20 cellular contexts compared by ENCODE assay signal in genomic region chr9:93107151-93107824, GRCh38. TPM values are rescaled to one million over a fixed set of nuclear protein-coding genes. Genes with fewer than 3 reads are reported as not detected.
A peak's percentile ranks its signal among the peaks of the same experiment; 100 is the strongest.
DNase-seq lines count a peak whose midpoint lies in the region; ATAC-seq, FAIRE-seq and TF ChIP-seq lines count a peak whose summit lies in the region.
"Had no signal": no experiment of that assay in that cellular context is flagged by ENCODE, and none has a peak within 500 bp of the region (broad histone marks: within the 10 kb centered on the region; RNA-seq: fewer than 3 reads in every experiment).

No MANE protein-coding gene starts in this region.

- H3K4me3 ChIP-seq in Peyer's patch (no peak overlapping the region), endodermal cell (ENCODE audit: low read length) (no peak overlapping the region), pancreas (no peak overlapping the region), BE2C (ENCODE audit: low read depth, low read length) (no peak overlapping the region)
- H3K4me3 ChIP-seq: SJCRH30 had no signal

- H3K36me3 ChIP-seq in Peyer's patch (peaks cover 0 to 36% (median 0%) of the 10 kb centered on the region in 3 donors), endodermal cell (ENCODE audit: control insufficient read depth, insufficient read depth, low read length) (no peaks in the 10 kb centered on the region), pancreas (no peaks in the 10 kb centered on the region), BE2C (no peaks in the 10 kb centered on the region; the same call in 1 of the 2 replicates)

- H3K9ac ChIP-seq in endodermal cell (ENCODE audit: extremely low read depth, low read length, poor library complexity, severe bottlenecking): no peak overlapping the region

- peaks cover 39% of the 10 kb centered on the region for H3K36me3 Mint-ChIP-seq in T-helper 2 cell treated with Interferon-gamma antibody and Interleukin-4, amounts not matched to agents 5 μg/mL and 100 μg/mL, for 36 hours (ENCODE audit: low read depth)
- H3K36me3 Mint-ChIP-seq in endodermal cell (ENCODE audit: low read depth): peaks cover 6% of the 10 kb centered on the region

- intact Hi-C loops in pancreas (cut with DNase I): no loop called here

- TF ChIP-seq CTCF in Peyer's patch (IDR thresholded peaks at IDR 0.05): no peak
- no peak for TF ChIP-seq CTCF in endodermal cell (conservative IDR thresholded peaks at IDR 0.05)
- no peak for TF ChIP-seq CTCF in pancreas (IDR thresholded peaks at IDR 0.05)
- no peak for TF ChIP-seq CTCF in BE2C (IDR thresholded peaks at IDR 0.05; ENCODE audit: low read depth, low read length)

- DNase-seq in T-helper 2 cell treated with Interferon-gamma antibody and Interleukin-4, amounts not matched to agents 5 μg/mL and 100 μg/mL, for 36 hours (ENCODE audit: low spot score): no peak
- DNase-seq in T-helper 2 cell (no peak), Peyer's patch (peak in 2 of 3 donors; percentile 30 to 34), endodermal cell (peak; percentile 45), pancreas (peak in 4 of 6 donors; percentile 8 to 44 (median 24)), DMS79 treated with DMSO at 0.1 percent for 48 hours (lab: John Stamatoyannopoulos, UW) (no peak), BE2C (no peak), SHP77 treated with DMSO at 0.1 percent for 48 hours (lab: John Stamatoyannopoulos, UW) (no peak)
- DNase-seq: 8988T, immature natural killer cell, mesendoderm, NCI-H1417 treated with DMSO at 0.1 percent for 48 hours, NCI-H2227 treated with DMSO at 0.1 percent for 48 hours, nucleus accumbens, SJCRH30, small intestine, trophoblast cell had no signal

- H3K9me3 ChIP-seq in Peyer's patch (peaks cover 0 to 3% (median 0%) of the 10 kb centered on the region in 4 donors), endodermal cell (ENCODE audit: control insufficient read depth, low read length) (no peaks in the 10 kb centered on the region), pancreas (no peaks in the 10 kb centered on the region), BE2C (no peaks in the 10 kb centered on the region)
- H3K9me3 ChIP-seq: SJCRH30 had no signal

- H3K4me1 Mint-ChIP-seq in T-helper 2 cell treated with Interferon-gamma antibody and Interleukin-4, amounts not matched to agents 5 μg/mL and 100 μg/mL, for 36 hours (ENCODE audit: low read depth): peaks cover 61% of the 10 kb centered on the region
- no peaks in the 10 kb centered on the region for H3K4me1 Mint-ChIP-seq in endodermal cell

- no peak overlapping the region for H3K4me3 Mint-ChIP-seq in T-helper 2 cell treated with Interferon-gamma antibody and Interleukin-4, amounts not matched to agents 5 μg/mL and 100 μg/mL, for 36 hours
- no peak overlapping the region for H3K4me3 Mint-ChIP-seq in endodermal cell
- H3K4me3 Mint-ChIP-seq: immature natural killer cell had no signal

- H3K9me3 Mint-ChIP-seq in T-helper 2 cell treated with Interferon-gamma antibody and Interleukin-4, amounts not matched to agents 5 μg/mL and 100 μg/mL, for 36 hours: peaks cover 17% of the 10 kb centered on the region
- peaks cover 6% of the 10 kb centered on the region for H3K9me3 Mint-ChIP-seq in endodermal cell

- peak overlapping the region; percentile 72 for H3K27ac Mint-ChIP-seq in T-helper 2 cell treated with Interferon-gamma antibody and Interleukin-4, amounts not matched to agents 5 μg/mL and 100 μg/mL, for 36 hours
- no peak overlapping the region for H3K27ac Mint-ChIP-seq in endodermal cell

- H3K27me3 ChIP-seq in Peyer's patch (no peaks in the 10 kb centered on the region), endodermal cell (ENCODE audit: control insufficient read depth, insufficient read depth, low read length, poor library complexity, severe bottlenecking) (no peaks in the 10 kb centered on the region), pancreas (no peaks in the 10 kb centered on the region), BE2C (no peaks in the 10 kb centered on the region)
- H3K27me3 ChIP-seq: SJCRH30 had no signal

- TF ChIP-seq POLR2A in Peyer's patch (IDR thresholded peaks at IDR 0.05): no peak

- no peaks in the 10 kb centered on the region for H3K4me1 ChIP-seq in Peyer's patch
- H3K4me1 ChIP-seq in endodermal cell (ENCODE audit: control insufficient read depth, insufficient read depth, low read length): no peaks in the 10 kb centered on the region
- peaks cover 0 to 3% (median 0%) of the 10 kb centered on the region in 3 donors for H3K4me1 ChIP-seq in pancreas
- no peaks in the 10 kb centered on the region for H3K4me1 ChIP-seq in BE2C
- H3K4me1 ChIP-seq: SJCRH30 had no signal

- H3K27me3 Mint-ChIP-seq in T-helper 2 cell treated with Interferon-gamma antibody and Interleukin-4, amounts not matched to agents 5 μg/mL and 100 μg/mL, for 36 hours (ENCODE audit: low read depth): no peaks in the 10 kb centered on the region
- H3K27me3 Mint-ChIP-seq in endodermal cell (ENCODE audit: insufficient read depth): no peaks in the 10 kb centered on the region
- H3K27me3 Mint-ChIP-seq: activated CD4-positive, alpha-beta T cell treated with anti-CD3 and anti-CD28 coated beads, Interleukin-2, amount 10 ng/mL, durations not matched to agents 24 days and 14 days had no signal

- FAIRE-seq in pancreas (lab: Jason Lieb, UNC): no peak
- FAIRE-seq: small intestine had no signal

- 91 to 92% methylated on average over 9 to 14 of the region's 14 CpGs for WGBS in endodermal cell (ENCODE audit: insufficient coverage in 1 of 2, insufficient read length in 1 of 2), 2 experiments
- WGBS in pancreas, 2 donors: 85 to 90% methylated on average over 14 of the region's 14 CpGs

- no peak for ATAC-seq in pancreas

- H3K27ac ChIP-seq in Peyer's patch (no peak overlapping the region), endodermal cell (ENCODE audit: low read depth, low read length) (no peak overlapping the region), pancreas (no peak overlapping the region)
- H3K27ac ChIP-seq: SJCRH30 had no signal

RNA-seq across cellular contexts. Expression of gene CARD19, which starts 11.3 kb away (rescaled TPM):
- total RNA-seq in Peyer's patch (10 to 100 TPM; 34.7 to 74.4 (median 58.9) TPM), endodermal cell (10 to 100 TPM; 16.4 to 21.9 TPM), pancreas (10 to 100 TPM in 1 of 6 donors, 1 to 10 TPM in 5; 4.3 to 11.0 (median 7.0) TPM)
- polyA plus RNA-seq in endodermal cell (2013, experiment 1 of 2): 32.1 TPM
- polyA plus RNA-seq in endodermal cell (2013, experiment 2 of 2): 29.8 TPM
- polyA plus RNA-seq in pancreas: 10 to 100 TPM; 15.7 to 20.4 TPM
- polyA plus RNA-seq in BE2C (2012; ENCODE audit: insufficient read depth, insufficient read length, low read depth): 90.7 TPM

RNA-seq across cellular contexts. Expression of gene NINJ1, which starts 26.8 kb away (rescaled TPM):
- 10 to 100 TPM; 47.0 to 56.8 (median 54.5) TPM for total RNA-seq in Peyer's patch
- total RNA-seq in endodermal cell: 10 to 100 TPM; 24.2 to 32.0 TPM
- polyA plus RNA-seq in endodermal cell (2013, experiment 1 of 2): 29.8 TPM
- 28.4 TPM for polyA plus RNA-seq in endodermal cell (2013, experiment 2 of 2)
- total RNA-seq in pancreas: 10 to 100 TPM; 15.6 to 33.2 (median 19.3) TPM
- 10 to 100 TPM; 26.2 to 28.1 TPM for polyA plus RNA-seq in pancreas
- 104 TPM for polyA plus RNA-seq in BE2C (2012; ENCODE audit: insufficient read depth, insufficient read length, low read depth)

RNA-seq across cellular contexts. Expression of gene SUSD3, which starts 48.8 kb away (rescaled TPM):
- total RNA-seq in Peyer's patch (10 to 100 TPM in 1 of 4 donors, 1 to 10 TPM in 3; 5.5 to 21.5 (median 7.9) TPM), endodermal cell (1 to 10 TPM; 5.1 to 5.9 TPM), pancreas (1 to 10 TPM in 2 of 6 donors, under 1 TPM in 4; 0.16 to 2.8 (median 0.80) TPM)
- polyA plus RNA-seq in endodermal cell (2013, experiment 1 of 2): 3.1 TPM
- polyA plus RNA-seq in endodermal cell (2013, experiment 2 of 2): 2.7 TPM
- 1 to 10 TPM in 1 of 2 donors, under 1 TPM in 1; 0.27 to 1.4 TPM for polyA plus RNA-seq in pancreas
- polyA plus RNA-seq in BE2C (2012; ENCODE audit: insufficient read depth, insufficient read length, low read depth): 1.0 TPM
- total RNA-seq: dermis microvascular lymphatic vessel endothelial cell, HT1080, SJCRH30 had no signal

Comparison
In these comparisons a context has a peak if more than half of its experiments do, and no peak if none do; other contexts are left out.
1. DNase-seq: peak in Peyer's patch (2 of 3), endodermal cell (single experiment) and pancreas (4 of 6); none in T-helper 2 cell treated with Interferon-gamma antibody and Interleukin-4, amounts not matched to agents 5 μg/mL and 100 μg/mL, for 36 hours (single experiment), T-helper 2 cell (0 of 5), DMS79 treated with DMSO at 0.1 percent for 48 hours (single experiment), BE2C (single experiment) and SHP77 treated with DMSO at 0.1 percent for 48 hours (single experiment).